In the genomic region with DNA sequence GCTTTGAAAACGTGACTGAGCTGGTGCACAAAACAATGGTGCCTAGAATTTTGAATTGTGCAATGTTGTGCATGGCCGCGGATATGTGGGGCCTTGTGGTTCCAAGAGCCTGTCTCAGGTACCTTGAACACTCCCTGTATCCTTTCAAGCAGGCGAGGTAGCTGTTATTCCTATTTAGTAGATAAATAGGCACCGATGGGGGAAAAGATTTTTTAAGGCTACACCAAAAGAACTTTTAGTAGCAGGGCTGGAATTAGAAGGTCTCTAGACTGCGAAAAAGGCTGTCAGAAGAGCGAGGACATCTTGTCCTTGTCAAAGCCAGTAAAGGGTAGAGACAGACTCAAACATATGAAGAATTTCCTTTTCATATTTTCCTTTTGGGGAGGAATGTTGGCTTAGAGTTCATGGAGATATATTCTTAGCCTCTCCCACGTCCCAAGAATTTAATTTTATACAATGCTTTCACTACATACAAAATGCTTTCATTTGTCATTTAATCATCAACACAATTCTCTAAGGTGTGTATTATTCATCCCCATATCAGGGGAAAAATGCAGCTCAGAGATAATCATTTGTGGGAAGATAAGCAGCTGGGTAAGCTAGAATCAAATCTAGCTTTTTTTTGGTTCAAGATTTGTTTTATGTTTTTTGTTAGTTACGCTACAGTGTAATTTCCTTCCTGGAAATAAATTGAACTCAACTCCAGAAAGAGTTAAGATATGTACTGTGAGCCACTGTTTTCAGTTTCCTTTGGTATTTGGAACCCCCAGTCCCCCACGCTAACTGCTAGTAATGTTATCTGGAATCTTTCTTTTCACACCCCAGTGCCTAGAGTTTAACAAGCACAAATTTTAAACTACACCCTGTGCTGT, we compare ENCODE assay signal across 2 cellular contexts.
TF ChIP-seq lines count a peak whose summit lies in the region.

No MANE protein-coding gene starts in this region.

TF ChIP-seq in HCT116, 20 proteins besides CTCF, POLR2A, EP300 and RAD21:
- TF ChIP-seq, protein P1, sequence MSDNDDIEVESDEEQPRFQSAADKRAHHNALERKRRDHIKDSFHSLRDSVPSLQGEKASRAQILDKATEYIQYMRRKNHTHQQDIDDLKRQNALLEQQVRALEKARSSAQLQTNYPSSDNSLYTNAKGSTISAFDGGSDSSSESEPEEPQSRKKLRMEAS (IDR thresholded peaks at IDR 0.05), result no peak
- peak; percentile 47 for TF ChIP-seq YY1 (IDR thresholded peaks at IDR 0.05; ENCODE audit: extremely low read depth, insufficient replicate concordance, low read depth, low read length)
- TF ChIP-seq ZNF274 (IDR thresholded peaks at IDR 0.05; ENCODE audit: low read depth, low read length), result no peak
- TF ChIP-seq, protein P2, sequence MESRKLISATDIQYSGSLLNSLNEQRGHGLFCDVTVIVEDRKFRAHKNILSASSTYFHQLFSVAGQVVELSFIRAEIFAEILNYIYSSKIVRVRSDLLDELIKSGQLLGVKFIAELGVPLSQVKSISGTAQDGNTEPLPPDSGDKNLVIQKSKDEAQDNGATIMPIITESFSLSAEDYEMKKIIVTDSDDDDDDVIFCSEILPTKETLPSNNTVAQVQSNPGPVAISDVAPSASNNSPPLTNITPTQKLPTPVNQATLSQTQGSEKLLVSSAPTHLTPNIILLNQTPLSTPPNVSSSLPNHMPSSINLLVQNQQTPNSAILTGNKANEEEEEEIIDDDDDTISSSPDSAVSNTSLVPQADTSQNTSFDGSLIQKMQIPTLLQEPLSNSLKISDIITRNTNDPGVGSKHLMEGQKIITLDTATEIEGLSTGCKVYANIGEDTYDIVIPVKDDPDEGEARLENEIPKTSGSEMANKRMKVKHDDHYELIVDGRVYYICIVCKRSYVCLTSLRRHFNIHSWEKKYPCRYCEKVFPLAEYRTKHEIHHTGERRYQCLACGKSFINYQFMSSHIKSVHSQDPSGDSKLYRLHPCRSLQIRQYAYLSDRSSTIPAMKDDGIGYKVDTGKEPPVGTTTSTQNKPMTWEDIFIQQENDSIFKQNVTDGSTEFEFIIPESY (IDR thresholded peaks at IDR 0.05; ENCODE audit: extremely low read depth, insufficient replicate concordance, low read length), result no peak
- no peak for TF ChIP-seq CBX3 (IDR thresholded peaks at IDR 0.05; ENCODE audit: low read depth)
- no peak for TF ChIP-seq ELF1 (IDR thresholded peaks at IDR 0.05; ENCODE audit: borderline replicate concordance, low read depth)
- 0 out of 2 replicates have a peak, but pooled peaks have one; percentile 23 for TF ChIP-seq JUND (IDR thresholded peaks at IDR 0.05)
- TF ChIP-seq, protein P3, sequence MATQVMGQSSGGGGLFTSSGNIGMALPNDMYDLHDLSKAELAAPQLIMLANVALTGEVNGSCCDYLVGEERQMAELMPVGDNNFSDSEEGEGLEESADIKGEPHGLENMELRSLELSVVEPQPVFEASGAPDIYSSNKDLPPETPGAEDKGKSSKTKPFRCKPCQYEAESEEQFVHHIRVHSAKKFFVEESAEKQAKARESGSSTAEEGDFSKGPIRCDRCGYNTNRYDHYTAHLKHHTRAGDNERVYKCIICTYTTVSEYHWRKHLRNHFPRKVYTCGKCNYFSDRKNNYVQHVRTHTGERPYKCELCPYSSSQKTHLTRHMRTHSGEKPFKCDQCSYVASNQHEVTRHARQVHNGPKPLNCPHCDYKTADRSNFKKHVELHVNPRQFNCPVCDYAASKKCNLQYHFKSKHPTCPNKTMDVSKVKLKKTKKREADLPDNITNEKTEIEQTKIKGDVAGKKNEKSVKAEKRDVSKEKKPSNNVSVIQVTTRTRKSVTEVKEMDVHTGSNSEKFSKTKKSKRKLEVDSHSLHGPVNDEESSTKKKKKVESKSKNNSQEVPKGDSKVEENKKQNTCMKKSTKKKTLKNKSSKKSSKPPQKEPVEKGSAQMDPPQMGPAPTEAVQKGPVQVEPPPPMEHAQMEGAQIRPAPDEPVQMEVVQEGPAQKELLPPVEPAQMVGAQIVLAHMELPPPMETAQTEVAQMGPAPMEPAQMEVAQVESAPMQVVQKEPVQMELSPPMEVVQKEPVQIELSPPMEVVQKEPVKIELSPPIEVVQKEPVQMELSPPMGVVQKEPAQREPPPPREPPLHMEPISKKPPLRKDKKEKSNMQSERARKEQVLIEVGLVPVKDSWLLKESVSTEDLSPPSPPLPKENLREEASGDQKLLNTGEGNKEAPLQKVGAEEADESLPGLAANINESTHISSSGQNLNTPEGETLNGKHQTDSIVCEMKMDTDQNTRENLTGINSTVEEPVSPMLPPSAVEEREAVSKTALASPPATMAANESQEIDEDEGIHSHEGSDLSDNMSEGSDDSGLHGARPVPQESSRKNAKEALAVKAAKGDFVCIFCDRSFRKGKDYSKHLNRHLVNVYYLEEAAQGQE (IDR thresholded peaks at IDR 0.05; ENCODE audit: low read depth), result no peak
- TF ChIP-seq EGR1 (IDR thresholded peaks at IDR 0.05; ENCODE audit: low read depth), result no peak
- peak; percentile 71; the same call in 1 of the 2 replicates for TF ChIP-seq CEBPB (IDR thresholded peaks at IDR 0.05; ENCODE audit: low read depth)
- no peak for TF ChIP-seq SRF (IDR thresholded peaks at IDR 0.05; ENCODE audit: low read depth)
- 0 out of 2 replicates have a peak, but pooled peaks have one; percentile 29 for TF ChIP-seq SIN3A (IDR thresholded peaks at IDR 0.05; ENCODE audit: low read depth)
- TF ChIP-seq FOSL1 (IDR thresholded peaks at IDR 0.05; ENCODE audit: low read depth), result no peak
- peak; percentile 17; the same call in 1 of the 2 replicates for TF ChIP-seq POLR2AphosphoS5 (IDR thresholded peaks at IDR 0.05; ENCODE audit: low read depth, low read length)
- TF ChIP-seq ZFX (IDR thresholded peaks at IDR 0.05), result peak; percentile 78; the same call in 1 of the 2 replicates
- no peak for TF ChIP-seq EZH2 (IDR thresholded peaks at IDR 0.05)
- no peak for TF ChIP-seq SP1 (IDR thresholded peaks at IDR 0.05; ENCODE audit: low read depth)
- TF ChIP-seq EZH2phosphoT487 (IDR thresholded peaks at IDR 0.05; ENCODE audit: borderline replicate concordance), result no peak
- TF ChIP-seq, protein P4, sequence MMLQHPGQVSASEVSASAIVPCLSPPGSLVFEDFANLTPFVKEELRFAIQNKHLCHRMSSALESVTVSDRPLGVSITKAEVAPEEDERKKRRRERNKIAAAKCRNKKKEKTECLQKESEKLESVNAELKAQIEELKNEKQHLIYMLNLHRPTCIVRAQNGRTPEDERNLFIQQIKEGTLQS (IDR thresholded peaks at IDR 0.05), result no peak
- no peak for TF ChIP-seq TCF7L2 (IDR thresholded peaks at IDR 0.05; ENCODE audit: borderline replicate concordance, extremely low read depth, insufficient read depth, insufficient read length)

TF ChIP-seq in GM12878, 131 proteins besides CTCF, POLR2A, EP300 and RAD21 (continues in another document):
- TF ChIP-seq SUPT20H (IDR thresholded peaks at IDR 0.05; ENCODE audit: borderline replicate concordance, control insufficient read depth, low read depth, low read length), result no peak
- TF ChIP-seq YBX1 (IDR thresholded peaks at IDR 0.05), result no peak
- no peak for TF ChIP-seq SIX5 (IDR thresholded peaks at IDR 0.05; ENCODE audit: low read depth, low read length, severe bottlenecking)
- TF ChIP-seq, protein P5, sequence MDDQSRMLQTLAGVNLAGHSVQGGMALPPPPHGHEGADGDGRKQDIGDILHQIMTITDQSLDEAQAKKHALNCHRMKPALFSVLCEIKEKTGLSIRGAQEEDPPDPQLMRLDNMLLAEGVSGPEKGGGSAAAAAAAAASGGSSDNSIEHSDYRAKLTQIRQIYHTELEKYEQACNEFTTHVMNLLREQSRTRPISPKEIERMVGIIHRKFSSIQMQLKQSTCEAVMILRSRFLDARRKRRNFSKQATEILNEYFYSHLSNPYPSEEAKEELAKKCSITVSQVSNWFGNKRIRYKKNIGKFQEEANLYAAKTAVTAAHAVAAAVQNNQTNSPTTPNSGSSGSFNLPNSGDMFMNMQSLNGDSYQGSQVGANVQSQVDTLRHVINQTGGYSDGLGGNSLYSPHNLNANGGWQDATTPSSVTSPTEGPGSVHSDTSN (IDR thresholded peaks at IDR 0.05; ENCODE audit: insufficient replicate concordance, low read depth, low read length), result no peak
- no peak for TF ChIP-seq MYC (IDR thresholded peaks at IDR 0.05; ENCODE audit: insufficient read depth, insufficient read length, insufficient replicate concordance, low read length, severe bottlenecking)
- TF ChIP-seq HDAC2 (IDR thresholded peaks at IDR 0.05), result no peak
- TF ChIP-seq CBX3 (IDR thresholded peaks at IDR 0.05; ENCODE audit: borderline replicate concordance, low read depth), result no peak
- TF ChIP-seq CEBPB (IDR thresholded peaks at IDR 0.05; ENCODE audit: borderline replicate concordance in 1 of 2, low read depth in 2 of 2, low read length in 2 of 2), result peak in 1 of 2 experiments; percentile 80; a peak in 1 of 4 replicates
- no peak for TF ChIP-seq ZBED1 (IDR thresholded peaks at IDR 0.05; ENCODE audit: borderline replicate concordance)
- no peak for TF ChIP-seq MTA2 (IDR thresholded peaks at IDR 0.05; ENCODE audit: low read depth)
- TF ChIP-seq, protein P6, sequence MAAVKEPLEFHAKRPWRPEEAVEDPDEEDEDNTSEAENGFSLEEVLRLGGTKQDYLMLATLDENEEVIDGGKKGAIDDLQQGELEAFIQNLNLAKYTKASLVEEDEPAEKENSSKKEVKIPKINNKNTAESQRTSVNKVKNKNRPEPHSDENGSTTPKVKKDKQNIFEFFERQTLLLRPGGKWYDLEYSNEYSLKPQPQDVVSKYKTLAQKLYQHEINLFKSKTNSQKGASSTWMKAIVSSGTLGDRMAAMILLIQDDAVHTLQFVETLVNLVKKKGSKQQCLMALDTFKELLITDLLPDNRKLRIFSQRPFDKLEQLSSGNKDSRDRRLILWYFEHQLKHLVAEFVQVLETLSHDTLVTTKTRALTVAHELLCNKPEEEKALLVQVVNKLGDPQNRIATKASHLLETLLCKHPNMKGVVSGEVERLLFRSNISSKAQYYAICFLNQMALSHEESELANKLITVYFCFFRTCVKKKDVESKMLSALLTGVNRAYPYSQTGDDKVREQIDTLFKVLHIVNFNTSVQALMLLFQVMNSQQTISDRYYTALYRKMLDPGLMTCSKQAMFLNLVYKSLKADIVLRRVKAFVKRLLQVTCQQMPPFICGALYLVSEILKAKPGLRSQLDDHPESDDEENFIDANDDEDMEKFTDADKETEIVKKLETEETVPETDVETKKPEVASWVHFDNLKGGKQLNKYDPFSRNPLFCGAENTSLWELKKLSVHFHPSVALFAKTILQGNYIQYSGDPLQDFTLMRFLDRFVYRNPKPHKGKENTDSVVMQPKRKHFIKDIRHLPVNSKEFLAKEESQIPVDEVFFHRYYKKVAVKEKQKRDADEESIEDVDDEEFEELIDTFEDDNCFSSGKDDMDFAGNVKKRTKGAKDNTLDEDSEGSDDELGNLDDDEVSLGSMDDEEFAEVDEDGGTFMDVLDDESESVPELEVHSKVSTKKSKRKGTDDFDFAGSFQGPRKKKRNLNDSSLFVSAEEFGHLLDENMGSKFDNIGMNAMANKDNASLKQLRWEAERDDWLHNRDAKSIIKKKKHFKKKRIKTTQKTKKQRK (IDR thresholded peaks at IDR 0.05; ENCODE audit: low read depth, low read length), result no peak
- TF ChIP-seq, protein P7, sequence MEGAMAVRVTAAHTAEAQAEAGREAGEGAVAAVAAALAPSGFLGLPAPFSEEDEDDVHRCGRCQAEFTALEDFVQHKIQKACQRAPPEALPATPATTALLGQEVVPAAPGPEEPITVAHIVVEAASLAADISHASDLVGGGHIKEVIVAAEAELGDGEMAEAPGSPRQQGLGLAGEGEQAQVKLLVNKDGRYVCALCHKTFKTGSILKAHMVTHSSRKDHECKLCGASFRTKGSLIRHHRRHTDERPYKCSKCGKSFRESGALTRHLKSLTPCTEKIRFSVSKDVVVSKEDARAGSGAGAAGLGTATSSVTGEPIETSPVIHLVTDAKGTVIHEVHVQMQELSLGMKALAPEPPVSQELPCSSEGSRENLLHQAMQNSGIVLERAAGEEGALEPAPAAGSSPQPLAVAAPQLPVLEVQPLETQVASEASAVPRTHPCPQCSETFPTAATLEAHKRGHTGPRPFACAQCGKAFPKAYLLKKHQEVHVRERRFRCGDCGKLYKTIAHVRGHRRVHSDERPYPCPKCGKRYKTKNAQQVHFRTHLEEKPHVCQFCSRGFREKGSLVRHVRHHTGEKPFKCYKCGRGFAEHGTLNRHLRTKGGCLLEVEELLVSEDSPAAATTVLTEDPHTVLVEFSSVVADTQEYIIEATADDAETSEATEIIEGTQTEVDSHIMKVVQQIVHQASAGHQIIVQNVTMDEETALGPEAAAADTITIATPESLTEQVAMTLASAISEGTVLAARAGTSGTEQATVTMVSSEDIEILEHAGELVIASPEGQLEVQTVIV (IDR thresholded peaks at IDR 0.05; ENCODE audit: borderline replicate concordance, partially characterized antibody), result no peak
- no peak for TF ChIP-seq SMAD1 (IDR thresholded peaks at IDR 0.05; ENCODE audit: low read depth, partially characterized antibody)
- TF ChIP-seq BACH1 (IDR thresholded peaks at IDR 0.05; ENCODE audit: borderline replicate concordance), result no peak
- TF ChIP-seq, protein P8, sequence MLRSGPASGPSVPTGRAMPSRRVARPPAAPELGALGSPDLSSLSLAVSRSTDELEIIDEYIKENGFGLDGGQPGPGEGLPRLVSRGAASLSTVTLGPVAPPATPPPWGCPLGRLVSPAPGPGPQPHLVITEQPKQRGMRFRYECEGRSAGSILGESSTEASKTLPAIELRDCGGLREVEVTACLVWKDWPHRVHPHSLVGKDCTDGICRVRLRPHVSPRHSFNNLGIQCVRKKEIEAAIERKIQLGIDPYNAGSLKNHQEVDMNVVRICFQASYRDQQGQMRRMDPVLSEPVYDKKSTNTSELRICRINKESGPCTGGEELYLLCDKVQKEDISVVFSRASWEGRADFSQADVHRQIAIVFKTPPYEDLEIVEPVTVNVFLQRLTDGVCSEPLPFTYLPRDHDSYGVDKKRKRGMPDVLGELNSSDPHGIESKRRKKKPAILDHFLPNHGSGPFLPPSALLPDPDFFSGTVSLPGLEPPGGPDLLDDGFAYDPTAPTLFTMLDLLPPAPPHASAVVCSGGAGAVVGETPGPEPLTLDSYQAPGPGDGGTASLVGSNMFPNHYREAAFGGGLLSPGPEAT (IDR thresholded peaks at IDR 0.05; ENCODE audit: low read depth), result no peak
- 0 out of 2 replicates have a peak, but pooled peaks have one; percentile 5 for TF ChIP-seq CREM (IDR thresholded peaks at IDR 0.05; ENCODE audit: low read depth)
- TF ChIP-seq SMARCA5 (IDR thresholded peaks at IDR 0.05), result 0 out of 2 replicates have a peak, but pooled peaks have one; percentile 37
- TF ChIP-seq CHD4 (IDR thresholded peaks at IDR 0.05), result no peak
- TF ChIP-seq TAF1 (IDR thresholded peaks at IDR 0.05; ENCODE audit: borderline replicate concordance, low read depth, low read length), result peak; percentile 58; the same call in 1 of the 2 replicates
- TF ChIP-seq BHLHE40 (IDR thresholded peaks at IDR 0.05; ENCODE audit: borderline replicate concordance in 1 of 2, low read depth in 2 of 2, low read length in 1 of 2), result peak; percentile 59; a peak in 3 of 4 replicates
- TF ChIP-seq PML (IDR thresholded peaks at IDR 0.05; ENCODE audit: low read length), result no peak
- TF ChIP-seq, protein P9, sequence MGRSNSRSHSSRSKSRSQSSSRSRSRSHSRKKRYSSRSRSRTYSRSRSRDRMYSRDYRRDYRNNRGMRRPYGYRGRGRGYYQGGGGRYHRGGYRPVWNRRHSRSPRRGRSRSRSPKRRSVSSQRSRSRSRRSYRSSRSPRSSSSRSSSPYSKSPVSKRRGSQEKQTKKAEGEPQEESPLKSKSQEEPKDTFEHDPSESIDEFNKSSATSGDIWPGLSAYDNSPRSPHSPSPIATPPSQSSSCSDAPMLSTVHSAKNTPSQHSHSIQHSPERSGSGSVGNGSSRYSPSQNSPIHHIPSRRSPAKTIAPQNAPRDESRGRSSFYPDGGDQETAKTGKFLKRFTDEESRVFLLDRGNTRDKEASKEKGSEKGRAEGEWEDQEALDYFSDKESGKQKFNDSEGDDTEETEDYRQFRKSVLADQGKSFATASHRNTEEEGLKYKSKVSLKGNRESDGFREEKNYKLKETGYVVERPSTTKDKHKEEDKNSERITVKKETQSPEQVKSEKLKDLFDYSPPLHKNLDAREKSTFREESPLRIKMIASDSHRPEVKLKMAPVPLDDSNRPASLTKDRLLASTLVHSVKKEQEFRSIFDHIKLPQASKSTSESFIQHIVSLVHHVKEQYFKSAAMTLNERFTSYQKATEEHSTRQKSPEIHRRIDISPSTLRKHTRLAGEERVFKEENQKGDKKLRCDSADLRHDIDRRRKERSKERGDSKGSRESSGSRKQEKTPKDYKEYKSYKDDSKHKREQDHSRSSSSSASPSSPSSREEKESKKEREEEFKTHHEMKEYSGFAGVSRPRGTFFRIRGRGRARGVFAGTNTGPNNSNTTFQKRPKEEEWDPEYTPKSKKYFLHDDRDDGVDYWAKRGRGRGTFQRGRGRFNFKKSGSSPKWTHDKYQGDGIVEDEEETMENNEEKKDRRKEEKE (IDR thresholded peaks at IDR 0.05), result no peak
